Comparison of ENCODE assay signal across 1 cellular context in the genomic region with DNA sequence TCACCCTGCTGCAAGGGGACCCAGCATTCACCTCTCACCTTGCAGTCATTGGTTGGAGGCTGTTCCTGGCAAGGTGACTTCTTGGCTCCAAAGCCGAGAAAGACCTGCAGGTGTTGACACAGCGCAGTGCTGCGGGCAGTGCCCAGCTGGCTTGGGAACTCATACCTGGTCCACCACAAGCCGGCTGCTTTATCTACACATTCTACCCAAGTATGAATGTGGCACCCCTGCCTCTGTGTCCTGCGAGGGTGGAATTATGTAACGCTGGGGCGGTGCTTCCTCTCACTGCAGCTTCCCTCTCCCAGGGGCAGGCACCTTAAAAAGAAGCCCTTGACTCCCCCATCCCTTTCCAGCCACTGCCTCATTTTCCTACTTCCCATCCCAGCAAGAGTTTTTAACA.
TF ChIP-seq lines count a peak whose summit lies in the region.

No MANE protein-coding gene starts in this region.

TF ChIP-seq in HepG2, 621 proteins besides CTCF, POLR2A, EP300 and RAD21:
- no peak for TF ChIP-seq ZNF264 (CRISPR knock-in tag; IDR thresholded peaks at IDR 0.05)
- TF ChIP-seq PHF21A (CRISPR knock-in tag; IDR thresholded peaks at IDR 0.05): no peak
- TF ChIP-seq, protein P1, sequence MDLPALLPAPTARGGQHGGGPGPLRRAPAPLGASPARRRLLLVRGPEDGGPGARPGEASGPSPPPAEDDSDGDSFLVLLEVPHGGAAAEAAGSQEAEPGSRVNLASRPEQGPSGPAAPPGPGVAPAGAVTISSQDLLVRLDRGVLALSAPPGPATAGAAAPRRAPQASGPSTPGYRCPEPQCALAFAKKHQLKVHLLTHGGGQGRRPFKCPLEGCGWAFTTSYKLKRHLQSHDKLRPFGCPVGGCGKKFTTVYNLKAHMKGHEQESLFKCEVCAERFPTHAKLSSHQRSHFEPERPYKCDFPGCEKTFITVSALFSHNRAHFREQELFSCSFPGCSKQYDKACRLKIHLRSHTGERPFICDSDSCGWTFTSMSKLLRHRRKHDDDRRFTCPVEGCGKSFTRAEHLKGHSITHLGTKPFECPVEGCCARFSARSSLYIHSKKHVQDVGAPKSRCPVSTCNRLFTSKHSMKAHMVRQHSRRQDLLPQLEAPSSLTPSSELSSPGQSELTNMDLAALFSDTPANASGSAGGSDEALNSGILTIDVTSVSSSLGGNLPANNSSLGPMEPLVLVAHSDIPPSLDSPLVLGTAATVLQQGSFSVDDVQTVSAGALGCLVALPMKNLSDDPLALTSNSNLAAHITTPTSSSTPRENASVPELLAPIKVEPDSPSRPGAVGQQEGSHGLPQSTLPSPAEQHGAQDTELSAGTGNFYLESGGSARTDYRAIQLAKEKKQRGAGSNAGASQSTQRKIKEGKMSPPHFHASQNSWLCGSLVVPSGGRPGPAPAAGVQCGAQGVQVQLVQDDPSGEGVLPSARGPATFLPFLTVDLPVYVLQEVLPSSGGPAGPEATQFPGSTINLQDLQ (CRISPR knock-in tag; IDR thresholded peaks at IDR 0.05): no peak
- TF ChIP-seq, protein P2, sequence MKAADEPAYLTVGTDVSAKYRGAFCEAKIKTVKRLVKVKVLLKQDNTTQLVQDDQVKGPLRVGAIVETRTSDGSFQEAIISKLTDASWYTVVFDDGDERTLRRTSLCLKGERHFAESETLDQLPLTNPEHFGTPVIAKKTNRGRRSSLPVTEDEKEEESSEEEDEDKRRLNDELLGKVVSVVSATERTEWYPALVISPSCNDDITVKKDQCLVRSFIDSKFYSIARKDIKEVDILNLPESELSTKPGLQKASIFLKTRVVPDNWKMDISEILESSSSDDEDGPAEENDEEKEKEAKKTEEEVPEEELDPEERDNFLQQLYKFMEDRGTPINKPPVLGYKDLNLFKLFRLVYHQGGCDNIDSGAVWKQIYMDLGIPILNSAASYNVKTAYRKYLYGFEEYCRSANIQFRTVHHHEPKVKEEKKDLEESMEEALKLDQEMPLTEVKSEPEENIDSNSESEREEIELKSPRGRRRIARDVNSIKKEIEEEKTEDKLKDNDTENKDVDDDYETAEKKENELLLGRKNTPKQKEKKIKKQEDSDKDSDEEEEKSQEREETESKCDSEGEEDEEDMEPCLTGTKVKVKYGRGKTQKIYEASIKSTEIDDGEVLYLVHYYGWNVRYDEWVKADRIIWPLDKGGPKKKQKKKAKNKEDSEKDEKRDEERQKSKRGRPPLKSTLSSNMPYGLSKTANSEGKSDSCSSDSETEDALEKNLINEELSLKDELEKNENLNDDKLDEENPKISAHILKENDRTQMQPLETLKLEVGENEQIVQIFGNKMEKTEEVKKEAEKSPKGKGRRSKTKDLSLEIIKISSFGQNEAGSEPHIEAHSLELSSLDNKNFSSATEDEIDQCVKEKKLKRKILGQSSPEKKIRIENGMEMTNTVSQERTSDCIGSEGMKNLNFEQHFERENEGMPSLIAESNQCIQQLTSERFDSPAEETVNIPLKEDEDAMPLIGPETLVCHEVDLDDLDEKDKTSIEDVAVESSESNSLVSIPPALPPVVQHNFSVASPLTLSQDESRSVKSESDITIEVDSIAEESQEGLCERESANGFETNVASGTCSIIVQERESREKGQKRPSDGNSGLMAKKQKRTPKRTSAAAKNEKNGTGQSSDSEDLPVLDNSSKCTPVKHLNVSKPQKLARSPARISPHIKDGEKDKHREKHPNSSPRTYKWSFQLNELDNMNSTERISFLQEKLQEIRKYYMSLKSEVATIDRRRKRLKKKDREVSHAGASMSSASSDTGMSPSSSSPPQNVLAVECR (CRISPR knock-in tag; IDR thresholded peaks at IDR 0.05; ENCODE audit: borderline replicate concordance): no peak
- TF ChIP-seq ZNF468 (CRISPR knock-in tag; IDR thresholded peaks at IDR 0.05): no peak
- no peak for TF ChIP-seq ZNF234 (CRISPR knock-in tag; conservative IDR thresholded peaks at IDR 0.05)
- TF ChIP-seq CREM (IDR thresholded peaks at IDR 0.05): no peak
- TF ChIP-seq CREM (CRISPR knock-in tag; IDR thresholded peaks at IDR 0.05): no peak
- no peak for TF ChIP-seq SUZ12 (IDR thresholded peaks at IDR 0.05; ENCODE audit: low read depth, low read length)
- TF ChIP-seq NKX3-1 (CRISPR knock-in tag; IDR thresholded peaks at IDR 0.05): no peak
- TF ChIP-seq ETV5 (CRISPR knock-in tag; IDR thresholded peaks at IDR 0.05; ENCODE audit: borderline replicate concordance): no peak
- TF ChIP-seq ZMYM3 (CRISPR knock-in tag; IDR thresholded peaks at IDR 0.05): no peak
- no peak for TF ChIP-seq MEF2D (CRISPR knock-in tag; IDR thresholded peaks at IDR 0.05)
- no peak for TF ChIP-seq MED1 (CRISPR knock-in tag; IDR thresholded peaks at IDR 0.05)
- no peak for TF ChIP-seq NONO (IDR thresholded peaks at IDR 0.05)
- no peak for TF ChIP-seq NONO (CRISPR knock-in tag; conservative IDR thresholded peaks at IDR 0.05)
- TF ChIP-seq RBAK (CRISPR knock-in tag; IDR thresholded peaks at IDR 0.05): no peak
- TF ChIP-seq, protein P3, sequence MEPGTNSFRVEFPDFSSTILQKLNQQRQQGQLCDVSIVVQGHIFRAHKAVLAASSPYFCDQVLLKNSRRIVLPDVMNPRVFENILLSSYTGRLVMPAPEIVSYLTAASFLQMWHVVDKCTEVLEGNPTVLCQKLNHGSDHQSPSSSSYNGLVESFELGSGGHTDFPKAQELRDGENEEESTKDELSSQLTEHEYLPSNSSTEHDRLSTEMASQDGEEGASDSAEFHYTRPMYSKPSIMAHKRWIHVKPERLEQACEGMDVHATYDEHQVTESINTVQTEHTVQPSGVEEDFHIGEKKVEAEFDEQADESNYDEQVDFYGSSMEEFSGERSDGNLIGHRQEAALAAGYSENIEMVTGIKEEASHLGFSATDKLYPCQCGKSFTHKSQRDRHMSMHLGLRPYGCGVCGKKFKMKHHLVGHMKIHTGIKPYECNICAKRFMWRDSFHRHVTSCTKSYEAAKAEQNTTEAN (CRISPR knock-in tag; conservative IDR thresholded peaks at IDR 0.05): no peak
- no peak for TF ChIP-seq ZNF263 (CRISPR knock-in tag; IDR thresholded peaks at IDR 0.05)
TF ChIP-seq in HepG2: peak in this region for 0.
